8 cellular contexts compared by ENCODE assay signal in genomic region chr13:29593605-29594297, GRCh38. TPM values are rescaled to one million over a fixed set of nuclear protein-coding genes. Genes with fewer than 3 reads are reported as not detected.
A peak's percentile ranks its signal among the peaks of the same experiment; 100 is the strongest.
DNase-seq lines count a peak whose midpoint lies in the region; ATAC-seq and TF ChIP-seq lines count a peak whose summit lies in the region.

No MANE protein-coding gene starts in this region.

- H3K27ac Mint-ChIP-seq in effector memory CD8-positive, alpha-beta T cell = peak overlapping the region; percentile 80 to 91
- H3K27ac Mint-ChIP-seq in osteocyte (ENCODE audit: unreplicated experiment) = peak overlapping the region; percentile 94

- H3K9me3 Mint-ChIP-seq in effector memory CD8-positive, alpha-beta T cell = no peaks in the 10 kb centered on the region
- no peaks in the 10 kb centered on the region for H3K9me3 Mint-ChIP-seq in osteocyte (ENCODE audit: unreplicated experiment)

- H3K4me1 Mint-ChIP-seq in effector memory CD8-positive, alpha-beta T cell (ENCODE audit: low read depth in 2 of 2) = peaks cover 37 to 39% of the 10 kb centered on the region in 2 donors
- H3K4me1 Mint-ChIP-seq in osteocyte (ENCODE audit: unreplicated experiment) = peaks cover 59% of the 10 kb centered on the region

- in situ Hi-C loops in ACHN (cut with HindIII; ENCODE audit: low pct_ligation_motif_present, low pct_unique_long_range_greater_than_20kb, low sequenced_read_pairs) = no loop called here

- H3K36me3 ChIP-seq in OCI-LY7 (ENCODE audit: insufficient read depth, low read length) = peaks cover 59% of the 10 kb centered on the region

- CTCF ChIA-PET in OCI-LY7 (lab: Charles Lee; ENCODE audit: unreplicated experiment) = no interaction called here

- ATAC-seq in effector memory CD8-positive, alpha-beta T cell (replicated peaks) = no peak
- no peak for ATAC-seq in HG02642 (IDR thresholded peaks at IDR 0.05; ENCODE audit: poor library complexity, unreplicated experiment)

- no peaks in the 10 kb centered on the region for H3K27me3 Mint-ChIP-seq in effector memory CD8-positive, alpha-beta T cell
- no peaks in the 10 kb centered on the region for H3K27me3 Mint-ChIP-seq in osteocyte (ENCODE audit: unreplicated experiment)

- peak overlapping the region; percentile 81 to 88 for H3K4me3 Mint-ChIP-seq in effector memory CD8-positive, alpha-beta T cell
- peak overlapping the region; percentile 83 for H3K4me3 Mint-ChIP-seq in osteocyte (ENCODE audit: unreplicated experiment)

- intact Hi-C loops in OCI-LY7 (cut with micrococcal nuclease; ENCODE audit: unreplicated experiment) = loop anchor here (10.0 kb wide), 2 partner anchors 711 to 1021 kb away; partner anchors contain the start of genes KATNAL1 and USPL1

- H3K4me3 ChIP-seq in GM08714 (ENCODE audit: low read length) (peak overlapping the region; percentile 75), OCI-LY7 (ENCODE audit: low read depth, low read length, poor library complexity, severe bottlenecking) (peak overlapping the region; percentile 99)

- no peaks in the 10 kb centered on the region for H3K9me2 ChIP-seq in OCI-LY7 (ENCODE audit: insufficient read depth, low read length)

- H3K9me3 ChIP-seq in OCI-LY7 (ENCODE audit: low read length) = no peaks in the 10 kb centered on the region

- H3K4me2 ChIP-seq in OCI-LY7 (ENCODE audit: low read length) = peak overlapping the region; percentile 80

- TSS peak; percentile 74 for BruUV-seq in OCI-LY7 (replicated peaks; lab: Mats Ljungman, UMichigan)

- peak; percentile 20 for DNase-seq in OCI-LY7 (ENCODE audit: low spot score)
- no peak for DNase-seq in effector memory CD8-positive, alpha-beta T cell
- DNase-seq in osteocyte (ENCODE audit: extremely low spot score, unreplicated experiment) = no peak
- no peak for DNase-seq in D341Med (ENCODE audit: low spot score)
- no peak for DNase-seq in caudate nucleus (lab: John Stamatoyannopoulos, UW)
- no peak for DNase-seq in ACHN

- peaks cover 19% of the 10 kb centered on the region for H3K36me3 Mint-ChIP-seq in effector memory CD8-positive, alpha-beta T cell (ENCODE audit: insufficient read depth)
- peaks cover 2% of the 10 kb centered on the region for H3K36me3 Mint-ChIP-seq in osteocyte (ENCODE audit: unreplicated experiment)

- no peak overlapping the region; the same call in 1 of the 2 replicates for H2AFZ ChIP-seq in OCI-LY7 (ENCODE audit: low read length)

- H3K79me2 ChIP-seq in OCI-LY7 (ENCODE audit: insufficient read depth, low read depth, low read length) = peaks cover 66% of the 10 kb centered on the region

- peak overlapping the region; percentile 77 for H3K27ac ChIP-seq in OCI-LY7 (ENCODE audit: low read depth, low read length, poor library complexity, severe bottlenecking)
- no peak overlapping the region for H3K27ac ChIP-seq in caudate nucleus (ENCODE audit: low read depth, low read length)

- TF ChIP-seq CTCF in OCI-LY7 (conservative IDR thresholded peaks at IDR 0.05; ENCODE audit: low read length) = no peak
- no peak for TF ChIP-seq CTCF in osteocyte (IDR thresholded peaks at IDR 0.05)

- peaks cover 46% of the 10 kb centered on the region for H4K20me1 ChIP-seq in OCI-LY7 (ENCODE audit: insufficient read depth, low read length)

- POLR2A ChIA-PET in OCI-LY7 (lab: Charles Lee) = no interaction called here

- peaks cover 37% of the 10 kb centered on the region for H3K4me1 ChIP-seq in OCI-LY7 (ENCODE audit: insufficient read depth, low read length, poor library complexity, severe bottlenecking)

RNA-seq across cellular contexts. Expression of gene SLC7A1, which starts 1.7 kb away (rescaled TPM):
- total RNA-seq in OCI-LY7 (2014; rRNA removed; shearing (Covaris generic)) = 32.3 and 39.5 TPM in 2 replicates
- total RNA-seq in OCI-LY7 (2022) = 130 and 141 TPM in 2 replicates
- total RNA-seq in osteocyte = 84.0 and 88.7 TPM in 2 replicates
